In the genomic region with DNA sequence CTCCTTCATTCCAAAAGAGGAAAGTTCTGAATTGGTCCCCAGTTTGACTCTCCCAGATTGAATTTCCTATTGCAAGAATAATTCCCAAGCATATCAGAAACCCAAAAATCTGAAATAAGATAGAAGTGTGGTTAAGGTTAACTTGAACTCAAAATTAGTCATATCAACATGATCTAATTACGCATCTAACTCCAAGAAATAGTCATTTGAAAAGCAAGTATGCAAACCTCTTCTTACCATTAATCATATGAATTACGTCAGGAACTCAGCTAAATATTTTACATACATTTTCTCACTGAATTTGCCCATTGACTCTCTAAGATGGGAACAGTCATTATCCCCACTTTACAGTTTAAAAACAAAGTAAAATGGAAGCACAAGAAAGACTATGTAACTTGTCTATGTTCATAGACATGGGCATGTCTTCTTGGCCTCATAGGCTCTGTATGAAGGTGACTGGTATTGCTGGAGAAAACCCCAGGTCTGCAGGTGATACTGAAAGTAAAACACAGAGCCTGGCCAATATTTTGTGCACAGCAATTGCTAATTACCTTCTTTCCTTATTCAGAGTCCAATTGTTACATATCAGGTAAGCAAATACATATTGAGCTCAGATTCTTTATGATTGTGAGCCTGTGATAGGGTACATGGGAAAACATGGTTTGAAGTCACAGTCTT, we compare ENCODE assay signal across 23 cellular contexts.
"Had no signal": no experiment of that assay in that cellular context is flagged by ENCODE, and none has a peak within 500 bp of the region (broad histone marks: within the 10 kb centered on the region; RNA-seq: fewer than 3 reads in every experiment).

No MANE protein-coding gene starts in this region.

- H3K27me3 Mint-ChIP-seq: dendritic cell treated with granulocyte-macrophage colony-stimulating factor and Interleukin-4, amounts not matched to agents 40 ng/mL and 50 ng/mL, for 4 days had no signal

- H3K9me3 Mint-ChIP-seq: activated naive CD4-positive, alpha-beta T cell treated with anti-CD3 and anti-CD28 coated beads for 36 hours; activated naive CD8-positive, alpha-beta T cell treated with anti-CD3 and anti-CD28 coated beads, Interleukin-2, amount 50 U/mL, for 24 hours; activated T-helper 2 cell treated with anti-CD3 and anti-CD28 coated beads, Interferon-gamma antibody, Interleukin-2, Interleukin-4, amounts not matched to agents 10 μg/mL and 5 μg/mL and 100 μg/mL, durations not matched to agents 14 hours and 24 hours and 36 hours; dendritic cell treated with granulocyte-macrophage colony-stimulating factor and Interleukin-4, amounts not matched to agents 40 ng/mL and 50 ng/mL, for 4 days; nephron; WTC11 had no signal

- H3K36me3 Mint-ChIP-seq: WTC11 had no signal

- H3K27me3 ChIP-seq: ascending aorta, spleen, stomach, testis, upper lobe of left lung had no signal

- H3K4me3 ChIP-seq: ascending aorta, left ventricle myocardium inferior, prostate gland, spleen, stomach, testis, upper lobe of left lung had no signal

- H3K36me3 ChIP-seq: ascending aorta, left ventricle myocardium inferior, prostate gland, stomach, upper lobe of left lung had no signal

- H3K4me1 Mint-ChIP-seq: activated naive CD8-positive, alpha-beta T cell treated with anti-CD3 and anti-CD28 coated beads, Interleukin-2, amount 50 U/mL, for 24 hours; WTC11 had no signal

- DNase-seq: activated CD4-positive, alpha-beta T cell treated with anti-CD3 and anti-CD28 coated beads for 48 hours; activated naive CD4-positive, alpha-beta T cell treated with anti-CD3 and anti-CD28 coated beads for 36 hours; activated naive CD8-positive, alpha-beta T cell treated with anti-CD3 and anti-CD28 coated beads, Interleukin-2, amount 50 U/mL, for 24 hours; effector memory CD4-positive, alpha-beta T cell; foreskin keratinocyte; glutamatergic neuron; hypothalamus; left ventricle myocardium inferior; mesenchymal stem cell; occipital lobe; spleen; stomach; T-helper 2 cell; testis; upper lobe of left lung had no signal

- ATAC-seq: activated naive CD8-positive, alpha-beta T cell treated with anti-CD3 and anti-CD28 coated beads, Interleukin-2, amount 50 U/mL, for 24 hours; foreskin keratinocyte; sciatic nerve; WTC11 had no signal

- H3K4me1 ChIP-seq: ascending aorta, foreskin keratinocyte, left ventricle myocardium inferior, prostate gland, spleen, stomach, testis, upper lobe of left lung had no signal

- FAIRE-seq: bronchial epithelial cell had no signal

- H3K27ac Mint-ChIP-seq: activated naive CD4-positive, alpha-beta T cell treated with anti-CD3 and anti-CD28 coated beads for 36 hours; activated naive CD8-positive, alpha-beta T cell treated with anti-CD3 and anti-CD28 coated beads, Interleukin-2, amount 50 U/mL, for 24 hours; activated T-helper 2 cell treated with anti-CD3 and anti-CD28 coated beads, Interferon-gamma antibody, Interleukin-2, Interleukin-4, amounts not matched to agents 10 μg/mL and 5 μg/mL and 100 μg/mL, durations not matched to agents 14 hours and 24 hours and 36 hours; dendritic cell treated with granulocyte-macrophage colony-stimulating factor and Interleukin-4, amounts not matched to agents 40 ng/mL and 50 ng/mL, for 4 days; nephron; WTC11 had no signal

- H3K4me3 Mint-ChIP-seq: activated naive CD4-positive, alpha-beta T cell treated with anti-CD3 and anti-CD28 coated beads for 36 hours; activated naive CD8-positive, alpha-beta T cell treated with anti-CD3 and anti-CD28 coated beads, Interleukin-2, amount 50 U/mL, for 24 hours; dendritic cell treated with granulocyte-macrophage colony-stimulating factor and Interleukin-4, amounts not matched to agents 40 ng/mL and 50 ng/mL, for 4 days; nephron; WTC11 had no signal

- H3K9me3 ChIP-seq: ascending aorta, left ventricle myocardium inferior, prostate gland, spleen, stomach, testis, upper lobe of left lung had no signal

- H3K27ac ChIP-seq: ascending aorta, foreskin keratinocyte, left ventricle myocardium inferior, prostate gland, spleen, stomach, testis, upper lobe of left lung had no signal
